Comparison of ENCODE assay signal across 9 cellular contexts in genomic region chr17:77542551-77543490, GRCh38.
A peak's percentile ranks its signal among the peaks of the same experiment; 100 is the strongest.
DNase-seq lines count a peak whose midpoint lies in the region; ATAC-seq and TF ChIP-seq lines count a peak whose summit lies in the region.
"Had no signal": no experiment of that assay in that cellular context is flagged by ENCODE, and none has a peak within 500 bp of the region (broad histone marks: within the 10 kb centered on the region; RNA-seq: fewer than 3 reads in every experiment).

No MANE protein-coding gene starts in this region.

- H3K4me2 ChIP-seq in PC-3 (ENCODE audit: low read length) (no peak overlapping the region), neural cell (ENCODE audit: low read length) (no peak overlapping the region)

- peak; percentile 39 for TF ChIP-seq EP300 in neural cell (conservative IDR thresholded peaks at IDR 0.05; ENCODE audit: poor library complexity, severe bottlenecking)

- H3K79me2 ChIP-seq in PC-3 (ENCODE audit: low read length) (no peaks in the 10 kb centered on the region), neural cell (replicated peaks; ENCODE audit: insufficient read depth, low read length) (no peaks in the 10 kb centered on the region)

- H3K4me3 ChIP-seq in PC-3 (ENCODE audit: low read length) (no peak overlapping the region), neural cell (ENCODE audit: low read length) (no peak overlapping the region)

- peak; percentile 98 for TF ChIP-seq CTCF in PC-3 (conservative IDR thresholded peaks at IDR 0.05; ENCODE audit: low read depth, low read length)
- TF ChIP-seq CTCF in neural cell (IDR thresholded peaks at IDR 0.05; ENCODE audit: poor library complexity, severe bottlenecking) = peak; percentile 97

- peaks cover 60% of the 10 kb centered on the region for H3K27me3 ChIP-seq in PC-3 (ENCODE audit: low read length)
- no peaks in the 10 kb centered on the region for H3K27me3 ChIP-seq in neural cell (ENCODE audit: insufficient read depth, low read depth, low read length)

- POLR2A ChIA-PET in PC-3 (lab: Charles Lee; ENCODE audit: unreplicated experiment) = no interaction called here

- H3K36me3 ChIP-seq in PC-3 (ENCODE audit: low read depth, low read length) (no peaks in the 10 kb centered on the region), neural cell (ENCODE audit: insufficient read depth, low read length) (no peaks in the 10 kb centered on the region)

- H3K4me1 Mint-ChIP-seq in activated T-cell treated with anti-CD3 and anti-CD28 coated beads, Interleukin-2, amount 50 U/mL, for 4 hours (ENCODE audit: low read depth) = no peaks in the 10 kb centered on the region
- H3K4me1 Mint-ChIP-seq: activated naive CD4-positive, alpha-beta T cell treated with anti-CD3 and anti-CD28 coated beads, Interleukin-2, amount 50 U/mL, for 24 hours had no signal

- peak; percentile 46 for DNase-seq in DMS 273 treated with DMSO at 0.1 percent for 48 hours (lab: John Stamatoyannopoulos, UW)
- peak; percentile 92 to 95 for DNase-seq in Kasumi-1 (lab: John Stamatoyannopoulos, UW)
- peak; percentile 91 for DNase-seq in PC-3
- DNase-seq in activated T-cell treated with anti-CD3 and anti-CD28 coated beads, Interleukin-2, amount 50 U/mL, for 4 hours = peak; percentile 43
- peak; percentile 88 for DNase-seq in fibroblast of peridontal ligament (ENCODE audit: extremely low read depth)
- peak in 48 of 49 donors; percentile 3 to 87 (median 64) for DNase-seq in substantia nigra (lab: John Stamatoyannopoulos, UW)

- H3K9me3 ChIP-seq in PC-3 (ENCODE audit: low read length) (no peaks in the 10 kb centered on the region), neural cell (ENCODE audit: low read length) (no peaks in the 10 kb centered on the region)

- H3K27me3 Mint-ChIP-seq in activated T-cell treated with anti-CD3 and anti-CD28 coated beads, Interleukin-2, amount 50 U/mL, for 4 hours (ENCODE audit: low read depth) = peaks cover 6% of the 10 kb centered on the region
- H3K27me3 Mint-ChIP-seq: activated naive CD4-positive, alpha-beta T cell treated with anti-CD3 and anti-CD28 coated beads, Interleukin-2, amount 50 U/mL, for 24 hours had no signal

- peak; percentile 96 for ATAC-seq in PC-3
- ATAC-seq in activated T-cell treated with anti-CD3 and anti-CD28 coated beads, Interleukin-2, amount 50 U/mL, for 4 hours = peak; percentile 73 to 87
- no peak for ATAC-seq in GM18858 (IDR thresholded peaks at IDR 0.05; ENCODE audit: unreplicated experiment)

- H2AFZ ChIP-seq in PC-3 (ENCODE audit: low read length) = no peak overlapping the region
- H2AFZ ChIP-seq in neural cell (ENCODE audit: low read depth, low read length) = no peak overlapping the region

- no TSS peak for BruUV-seq in PC-3 (replicated peaks; lab: Mats Ljungman, UMichigan)

- H3K4me3 Mint-ChIP-seq in activated T-cell treated with anti-CD3 and anti-CD28 coated beads, Interleukin-2, amount 50 U/mL, for 4 hours = no peak overlapping the region
- H3K4me3 Mint-ChIP-seq: activated naive CD4-positive, alpha-beta T cell treated with anti-CD3 and anti-CD28 coated beads, Interleukin-2, amount 50 U/mL, for 24 hours had no signal

- H3K4me1 ChIP-seq in PC-3 (ENCODE audit: insufficient read depth, low read length) = no peaks in the 10 kb centered on the region; the same call in 1 of the 2 replicates

- H4K20me1 ChIP-seq in PC-3 (ENCODE audit: low read length) (no peaks in the 10 kb centered on the region), neural cell (ENCODE audit: insufficient read depth) (no peaks in the 10 kb centered on the region)

- peak; percentile 100 for TF ChIP-seq RAD21 in neural cell (conservative IDR thresholded peaks at IDR 0.05)

- H3K9ac ChIP-seq in PC-3 (ENCODE audit: low read length) (no peak overlapping the region), neural cell (ENCODE audit: low read length) (no peak overlapping the region)

- no peak overlapping the region for H3K27ac ChIP-seq in PC-3 (ENCODE audit: low read length)
- H3K27ac ChIP-seq in neural cell (ENCODE audit: low read length) = no peak overlapping the region
- H3K27ac ChIP-seq in substantia nigra (ENCODE audit: low read depth, low read length, poor library complexity, severe bottlenecking) = no peak overlapping the region

- CTCF ChIA-PET in PC-3 (lab: Charles Lee) = interaction anchor here (0.6 to 1.2 kb wide), 8 partner anchors 43 to 471 kb away, joined by 3 to 9 read pairs (median 3); no protein-coding TSS in a partner anchor

- H3F3A ChIP-seq in PC-3 (ENCODE audit: low read length, unreplicated experiment) (no peaks in the 10 kb centered on the region), neural cell (ENCODE audit: insufficient read depth, low read length, poor library complexity, severe bottlenecking) (no peaks in the 10 kb centered on the region)

- H3K9me2 ChIP-seq in PC-3 (replicated peaks; ENCODE audit: low read length) (no peaks in the 10 kb centered on the region), neural cell (ENCODE audit: insufficient read depth, low read length) (no peaks in the 10 kb centered on the region)

- no peaks in the 10 kb centered on the region for H3K36me3 Mint-ChIP-seq in activated T-cell treated with anti-CD3 and anti-CD28 coated beads, Interleukin-2, amount 50 U/mL, for 4 hours (ENCODE audit: insufficient read depth)
- H3K36me3 Mint-ChIP-seq: activated naive CD4-positive, alpha-beta T cell treated with anti-CD3 and anti-CD28 coated beads, Interleukin-2, amount 50 U/mL, for 24 hours had no signal

- intact Hi-C loops in PC-3 (cut with micrococcal nuclease) = loop anchor here (1.0 to 2.0 kb wide), 4 partner anchors 65 to 471 kb away; no protein-coding TSS in a partner anchor

- H3K9me3 Mint-ChIP-seq in activated T-cell treated with anti-CD3 and anti-CD28 coated beads, Interleukin-2, amount 50 U/mL, for 4 hours = no peaks in the 10 kb centered on the region
- H3K9me3 Mint-ChIP-seq: activated naive CD4-positive, alpha-beta T cell treated with anti-CD3 and anti-CD28 coated beads, Interleukin-2, amount 50 U/mL, for 24 hours had no signal

TF ChIP-seq in neural cell, 6 proteins besides CTCF, POLR2A, EP300 and RAD21:
- no peak for TF ChIP-seq POLR2AphosphoS5 (IDR thresholded peaks at IDR 0.05)
- no peak for TF ChIP-seq REST (IDR thresholded peaks at IDR 0.05; ENCODE audit: borderline replicate concordance)
- peak; percentile 100 for TF ChIP-seq SMC3 (conservative IDR thresholded peaks at IDR 0.05; ENCODE audit: poor library complexity)
- no peak for TF ChIP-seq EZH2 (IDR thresholded peaks at IDR 0.05; ENCODE audit: borderline replicate concordance, insufficient read depth, low read length, poor library complexity, severe bottlenecking)
TF ChIP-seq in neural cell: peak in this region for 1.

Comparison
In these comparisons a context has a peak if more than half of its experiments do, and no peak if none do; other contexts are left out.
1. DNase-seq: peak in every context shown above with its lines; median percentile 94 in Kasumi-1; 91 in PC-3; 88 in fibroblast of peridontal ligament; 64 in substantia nigra; 46 in DMS 273 treated with DMSO at 0.1 percent for 48 hours; 43 in activated T-cell treated with anti-CD3 and anti-CD28 coated beads, Interleukin-2, amount 50 U/mL, for 4 hours.